ENCODE assay signal across 19 cellular contexts in the genomic region with DNA sequence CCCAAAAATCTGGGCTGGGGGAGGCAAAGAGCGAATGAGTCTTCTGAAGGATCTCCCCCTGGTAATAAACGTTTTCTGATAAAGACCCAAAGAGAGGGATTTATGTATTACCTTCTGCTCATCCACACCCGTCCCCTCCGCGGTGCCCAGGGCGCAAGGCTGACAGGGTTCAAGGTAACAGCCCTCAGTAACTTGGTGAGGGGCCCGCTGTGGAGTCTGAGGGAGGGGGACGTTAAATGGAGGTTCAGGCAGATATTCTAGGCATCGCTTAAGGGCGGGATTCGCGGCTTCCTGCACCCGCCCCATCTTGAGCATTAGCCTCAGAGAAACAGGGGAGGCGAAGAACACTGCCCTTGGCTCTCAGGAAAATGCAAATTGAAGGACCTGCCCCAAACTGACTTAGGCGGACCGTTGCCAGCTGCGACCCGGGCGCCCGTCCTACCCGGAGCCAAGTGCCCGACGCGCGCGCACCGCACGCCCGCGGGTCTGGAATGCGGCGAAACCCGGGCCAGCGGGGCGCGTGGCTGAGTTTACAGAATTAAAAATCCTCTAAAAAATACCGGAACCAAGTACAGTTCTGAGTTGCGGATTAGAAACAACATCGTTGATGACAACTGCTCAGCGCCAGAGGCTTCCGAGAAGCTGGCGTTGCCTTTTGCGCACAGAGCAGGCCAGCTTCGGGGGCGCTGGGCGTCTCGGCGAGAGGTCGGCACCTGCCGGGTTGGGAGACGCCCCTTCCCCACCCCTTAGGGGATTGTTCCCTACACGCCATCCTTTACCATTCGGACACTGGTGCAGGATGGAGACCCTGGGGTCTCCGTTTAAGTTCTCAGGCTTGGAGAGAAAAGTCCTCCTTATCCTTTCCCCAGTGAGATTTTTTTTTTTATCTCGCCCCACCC. TPM values are rescaled to one million over a fixed set of nuclear protein-coding genes. Genes with fewer than 3 reads are reported as not detected.
A peak's percentile ranks its signal among the peaks of the same experiment; 100 is the strongest.
DNase-seq lines count a peak whose midpoint lies in the region; ATAC-seq and TF ChIP-seq lines count a peak whose summit lies in the region.
"Had no signal": no experiment of that assay in that cellular context is flagged by ENCODE, and none has a peak within 500 bp of the region (broad histone marks: within the 10 kb centered on the region; RNA-seq: fewer than 3 reads in every experiment).

No MANE protein-coding gene starts in this region.

- no peak for ATAC-seq in activated CD4-positive, alpha-beta T cell treated with anti-CD3 and anti-CD28 coated beads for 36 hours
- peak; percentile 2 for ATAC-seq in WTC11
- ATAC-seq: K562; stimulated activated naive CD8-positive, alpha-beta T cell treated with anti-CD3 and anti-CD28 coated beads, Interleukin-15, Interleukin-2, amounts not matched to agents 100 U/mL and 50 U/mL, for 24 hours had no signal

- H3K4me3 ChIP-seq in iPS-18c (ENCODE audit: insufficient read depth, low read depth, low read length) (peak overlapping the region; percentile 45; the same call in 1 of the 2 replicates), spleen (peak overlapping the region in 6 of 8 donors; percentile 12 to 56 (median 26)), dorsolateral prefrontal cortex (peak overlapping the region in 26 of 59 donors; percentile 0 to 53 (median 32))
- H3K4me3 ChIP-seq: K562, uterus had no signal

- H3K4me3 Mint-ChIP-seq in activated CD4-positive, alpha-beta T cell treated with anti-CD3 and anti-CD28 coated beads, Interleukin-2, amount 10 ng/mL, durations not matched to agents 7 days and 5 days, result no peak overlapping the region
- H3K4me3 Mint-ChIP-seq in activated CD4-positive, alpha-beta T cell treated with anti-CD3 and anti-CD28 coated beads for 36 hours, result no peak overlapping the region
- peak overlapping the region; percentile 65 for H3K4me3 Mint-ChIP-seq in WTC11
- H3K4me3 Mint-ChIP-seq: activated naive CD4-positive, alpha-beta T cell treated with anti-CD3 and anti-CD28 coated beads, Interleukin-2, amount 50 U/mL, for 24 hours had no signal

- peaks cover 14 to 58% (median 48%) of the 10 kb centered on the region in 6 donors for H3K4me1 ChIP-seq in spleen

- H3K9me3 ChIP-seq in iPS-18c (ENCODE audit: control insufficient read depth, insufficient read depth, low read length), result no peaks in the 10 kb centered on the region
- no peaks in the 10 kb centered on the region for H3K9me3 ChIP-seq in spleen
- H3K9me3 ChIP-seq: breast epithelium, uterus had no signal

- H3K36me3 Mint-ChIP-seq in activated CD4-positive, alpha-beta T cell treated with anti-CD3 and anti-CD28 coated beads, Interleukin-2, amount 10 ng/mL, durations not matched to agents 7 days and 5 days (ENCODE audit: low read depth), result no peaks in the 10 kb centered on the region
- H3K36me3 Mint-ChIP-seq in activated CD4-positive, alpha-beta T cell treated with anti-CD3 and anti-CD28 coated beads for 36 hours (ENCODE audit: low read depth), result no peaks in the 10 kb centered on the region
- no peaks in the 10 kb centered on the region for H3K36me3 Mint-ChIP-seq in WTC11
- H3K36me3 Mint-ChIP-seq: activated naive CD4-positive, alpha-beta T cell treated with anti-CD3 and anti-CD28 coated beads, Interleukin-2, amount 50 U/mL, for 24 hours had no signal

- no peak for TF ChIP-seq POLR2A in spleen (IDR thresholded peaks at IDR 0.05)

- intact Hi-C loops in activated CD4-positive, alpha-beta T cell treated with anti-CD3 and anti-CD28 coated beads for 36 hours (cut with DNase I, micrococcal nuclease), result loop anchor here in 1 of 2 experiments (5.0 kb wide), 1 partner anchor 111 kb away; no protein-coding TSS in a partner anchor
- intact Hi-C loops in spleen (cut with DNase I; ENCODE audit: low total_unique reads), result no loop called here
- intact Hi-C loops in dorsolateral prefrontal cortex (cut with DNase I), result no loop called here

- H3K27ac ChIP-seq in spleen (peak overlapping the region in 1 of 8 donors; percentile 37), dorsolateral prefrontal cortex (no peak overlapping the region)
- H3K27ac ChIP-seq: breast epithelium, uterus had no signal

- H3K9me3 Mint-ChIP-seq in activated CD4-positive, alpha-beta T cell treated with anti-CD3 and anti-CD28 coated beads, Interleukin-2, amount 10 ng/mL, durations not matched to agents 7 days and 5 days, result no peaks in the 10 kb centered on the region
- no peaks in the 10 kb centered on the region for H3K9me3 Mint-ChIP-seq in activated CD4-positive, alpha-beta T cell treated with anti-CD3 and anti-CD28 coated beads for 36 hours (ENCODE audit: low read depth)
- no peaks in the 10 kb centered on the region for H3K9me3 Mint-ChIP-seq in WTC11
- H3K9me3 Mint-ChIP-seq: activated naive CD4-positive, alpha-beta T cell treated with anti-CD3 and anti-CD28 coated beads, Interleukin-2, amount 50 U/mL, for 24 hours had no signal

- POLR2A ChIA-PET in activated CD4-positive, alpha-beta T cell treated with anti-CD3 and anti-CD28 coated beads, Interleukin-2, amount 10 ng/mL, durations not matched to agents 7 days and 5 days (lab: Charles Lee), result no interaction called here
- POLR2A ChIA-PET in activated CD4-positive, alpha-beta T cell treated with anti-CD3 and anti-CD28 coated beads for 36 hours (lab: Charles Lee), result no interaction called here
- POLR2A ChIA-PET in WTC11 (lab: Charles Lee), result no interaction called here

- 2 to 9% (median 4%) methylated on average over 48 to 55 of the region's 55 CpGs for WGBS in spleen, 5 donors

- H3K27me3 ChIP-seq in spleen (replicated peaks in 1 of 7) (peaks cover 4 to 100% (median 81%) of the 10 kb centered on the region in 7 donors), dorsolateral prefrontal cortex (peaks cover 2 to 97% (median 83%) of the 10 kb centered on the region in 45 donors)

- CTCF ChIA-PET in activated CD4-positive, alpha-beta T cell treated with anti-CD3 and anti-CD28 coated beads, Interleukin-2, amount 10 ng/mL, durations not matched to agents 7 days and 5 days (lab: Charles Lee), result no interaction called here
- CTCF ChIA-PET in activated CD4-positive, alpha-beta T cell treated with anti-CD3 and anti-CD28 coated beads for 36 hours (lab: Charles Lee), result no interaction called here
- CTCF ChIA-PET in WTC11 (lab: Charles Lee), result interaction anchor here (0.7 to 1.3 kb wide), 4 partner anchors 12 to 114 kb away, joined by 3 to 4 read pairs (median 4); no protein-coding TSS in a partner anchor

- TF ChIP-seq CTCF in WTC11 (IDR thresholded peaks at IDR 0.05) (no peak), spleen (IDR thresholded peaks at IDR 0.05 in 8 of 11, conservative IDR thresholded peaks at IDR 0.05 in 3 of 11) (no peak), dorsolateral prefrontal cortex (IDR thresholded peaks at IDR 0.05 in 54 of 56, conservative IDR thresholded peaks at IDR 0.05 in 2 of 56; ENCODE audit: low read depth in 1 of 56, partially characterized antibody in 56 of 56) (no peak)

- H3K36me3 ChIP-seq in spleen, result no peaks in the 10 kb centered on the region
- H3K36me3 ChIP-seq: breast epithelium, uterus had no signal

- peaks cover 7% of the 10 kb centered on the region for H3K4me1 Mint-ChIP-seq in activated CD4-positive, alpha-beta T cell treated with anti-CD3 and anti-CD28 coated beads, Interleukin-2, amount 10 ng/mL, durations not matched to agents 7 days and 5 days
- H3K4me1 Mint-ChIP-seq in activated CD4-positive, alpha-beta T cell treated with anti-CD3 and anti-CD28 coated beads for 36 hours, result peaks cover 9% of the 10 kb centered on the region
- H3K4me1 Mint-ChIP-seq in WTC11, result peaks cover 40% of the 10 kb centered on the region

- peak overlapping the region; percentile 19 for H3K27ac Mint-ChIP-seq in activated CD4-positive, alpha-beta T cell treated with anti-CD3 and anti-CD28 coated beads, Interleukin-2, amount 10 ng/mL, durations not matched to agents 7 days and 5 days
- no peak overlapping the region for H3K27ac Mint-ChIP-seq in activated CD4-positive, alpha-beta T cell treated with anti-CD3 and anti-CD28 coated beads for 36 hours
- H3K27ac Mint-ChIP-seq in WTC11, result no peak overlapping the region
- H3K27ac Mint-ChIP-seq: activated naive CD4-positive, alpha-beta T cell treated with anti-CD3 and anti-CD28 coated beads, Interleukin-2, amount 50 U/mL, for 24 hours had no signal

- peaks cover 83% of the 10 kb centered on the region for H3K27me3 Mint-ChIP-seq in activated CD4-positive, alpha-beta T cell treated with anti-CD3 and anti-CD28 coated beads, Interleukin-2, amount 10 ng/mL, durations not matched to agents 7 days and 5 days
- peaks cover 64% of the 10 kb centered on the region for H3K27me3 Mint-ChIP-seq in activated CD4-positive, alpha-beta T cell treated with anti-CD3 and anti-CD28 coated beads for 36 hours
- peaks cover 100% of the 10 kb centered on the region for H3K27me3 Mint-ChIP-seq in WTC11 (ENCODE audit: low read depth)

- no peak for DNase-seq in activated CD4-positive, alpha-beta T cell treated with anti-CD3 and anti-CD28 coated beads, Interleukin-2, amount 10 ng/mL, durations not matched to agents 7 days and 5 days
- no peak for DNase-seq in activated CD4-positive, alpha-beta T cell treated with anti-CD3 and anti-CD28 coated beads for 36 hours
- DNase-seq in WTC11 (ENCODE audit: low spot score) (peak; percentile 38), spleen (no peak), dorsolateral prefrontal cortex (no peak), NCI-H345 treated with DMSO at 0.1 percent for 48 hours (lab: John Stamatoyannopoulos, UW; ENCODE audit: unreplicated experiment) (no peak), SHP77 (lab: John Stamatoyannopoulos, UW) (no peak)
- DNase-seq: activated T-cell treated with anti-CD3 and anti-CD28 coated beads for 4 hours; effector CD4-positive, alpha-beta T cell; hippocampal formation; NCI-H1092; stimulated activated CD4-positive, alpha-beta T cell treated with anti-CD3 and anti-CD28 coated beads, Interleukin-12 subunit alpha, Interleukin-12 subunit beta, amount 100 ng/mL, for 4 hours; uterus had no signal

TF ChIP-seq in WTC11, 78 proteins besides CTCF, POLR2A, EP300 and RAD21 (continues in another document):
- no peak for TF ChIP-seq ZNF416 (CRISPR knock-in tag; IDR thresholded peaks at IDR 0.05)

RNA-seq across cellular contexts. Expression of gene HELT, which starts 2.8 kb away (rescaled TPM):
- total RNA-seq in activated CD4-positive, alpha-beta T cell treated with anti-CD3 and anti-CD28 coated beads, Interleukin-2, amount 10 ng/mL, durations not matched to agents 7 days and 5 days, result not detected
- total RNA-seq in activated CD4-positive, alpha-beta T cell treated with anti-CD3 and anti-CD28 coated beads for 36 hours, result not detected
- total RNA-seq in WTC11 (2021) (0.28 TPM in 1 of 3 replicates, not detected in the others), spleen (not detected), dorsolateral prefrontal cortex (not detected)
- under 1 TPM in 2 of 3 donors, not detected in 1; 0.20 to 0.26 TPM for polyA plus RNA-seq in spleen
- total RNA-seq: breast epithelium; K562; T-helper 2 cell treated with Interferon-gamma antibody and Interleukin-4, amounts not matched to agents 100 ng/mL and 5 ng/mL, for 36 hours; uterus had no signal
- polyA plus RNA-seq: K562 had no signal
